Comparison of ENCODE assay signal across 1 cellular context in the genomic region with DNA sequence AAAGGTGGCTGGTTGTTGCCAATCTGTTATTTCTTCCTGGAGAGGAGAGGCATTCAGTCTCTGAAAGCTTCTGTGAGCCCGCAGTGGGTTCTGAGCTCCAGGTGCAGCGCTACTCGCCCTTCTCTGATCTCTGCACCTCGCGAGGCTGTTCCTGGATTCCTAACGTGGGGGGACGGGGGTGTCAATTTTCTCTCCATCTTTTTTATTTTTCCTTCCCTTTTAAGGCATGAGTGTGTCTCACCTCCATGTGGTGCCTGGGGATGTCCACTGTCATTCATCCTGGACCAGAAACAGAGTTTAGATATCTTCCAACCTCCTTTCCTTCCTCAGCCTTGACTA.
TF ChIP-seq lines count a peak whose summit lies in the region.

No MANE protein-coding gene starts in this region.

TF ChIP-seq in endothelial cell of umbilical vein, 7 proteins besides CTCF, POLR2A, EP300 and RAD21 (continued from another document):
- TF ChIP-seq EZH2 (IDR thresholded peaks at IDR 0.05; ENCODE audit: borderline replicate concordance, low read depth, low read length, severe bottlenecking) = no peak
TF ChIP-seq in endothelial cell of umbilical vein: peak in this region for 0.
